Comparison of ENCODE assay signal across 1 cellular context in the genomic region with DNA sequence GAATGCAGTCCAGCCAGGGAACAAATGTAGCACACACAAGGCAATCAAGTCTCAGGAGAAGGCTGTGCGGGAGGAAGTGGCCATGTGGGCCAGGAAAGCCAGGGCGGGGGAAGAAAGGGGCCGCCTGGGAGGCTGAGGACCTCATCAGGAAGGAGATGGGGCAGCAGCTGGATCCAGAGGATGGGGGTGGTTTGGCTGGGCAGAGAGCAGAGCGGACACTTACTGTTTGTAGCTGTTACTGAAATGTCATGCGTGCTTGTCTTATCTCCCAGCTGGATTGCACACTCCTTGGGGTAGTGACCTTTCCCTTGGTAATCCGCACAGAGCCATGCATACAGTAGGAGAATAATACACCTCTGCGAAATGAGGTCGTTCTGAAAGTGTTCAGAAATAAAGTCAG.
A peak's percentile ranks its signal among the peaks of the same experiment; 100 is the strongest.
TF ChIP-seq lines count a peak whose summit lies in the region.

No MANE protein-coding gene starts in this region.

TF ChIP-seq in K562, 482 proteins besides CTCF, POLR2A, EP300 and RAD21 (continues in another document):
- TF ChIP-seq TAF9B (IDR thresholded peaks at IDR 0.05; ENCODE audit: partially characterized antibody) (peak; percentile 46), TBP (optimal IDR thresholded peaks at IDR 0.05; ENCODE audit: low read depth, low read length) (peak; percentile 45), KDM1A (IDR thresholded peaks at IDR 0.05) (peak; percentile 63 to 70; a peak in 3 of 4 replicates), DPF2 (IDR thresholded peaks at IDR 0.05) (peak; percentile 63), ADNP (tag; IDR thresholded peaks at IDR 0.05) (no peak), TAL1 (IDR thresholded peaks at IDR 0.05) (peak; percentile 49), SRSF1 (IDR thresholded peaks at IDR 0.05; ENCODE audit: low read depth, low read length) (no peak), MECOM (CRISPR knock-in tag; IDR thresholded peaks at IDR 0.05) (no peak), EHMT2 (IDR thresholded peaks at IDR 0.05) (no peak), NR2C1 (IDR thresholded peaks at IDR 0.05) (0 out of 2 replicates have a peak, but pooled peaks have one; percentile 49), NR2C1 (tag; IDR thresholded peaks at IDR 0.05) (no peak), PPARD (CRISPR knock-in tag; IDR thresholded peaks at IDR 0.05) (no peak), NFE2 (IDR thresholded peaks at IDR 0.05; ENCODE audit: low read depth) (no peak), TEAD4 (IDR thresholded peaks at IDR 0.05; ENCODE audit: low read length) (peak; percentile 56; the same call in 1 of the 2 replicates), TEAD4 (CRISPR knock-in tag; IDR thresholded peaks at IDR 0.05; ENCODE audit: borderline replicate concordance) (no peak), FOXA1 (IDR thresholded peaks at IDR 0.05; ENCODE audit: borderline replicate concordance) (no peak), SIRT6 (IDR thresholded peaks at IDR 0.05; ENCODE audit: low read depth, low read length) (no peak), RFX1 (IDR thresholded peaks at IDR 0.05) (no peak), HIVEP1 (CRISPR knock-in tag; IDR thresholded peaks at IDR 0.05) (no peak), THRAP3 (IDR thresholded peaks at IDR 0.05; ENCODE audit: borderline replicate concordance) (no peak), TCF3 (CRISPR knock-in tag; IDR thresholded peaks at IDR 0.05) (peak; percentile 34; the same call in 1 of the 2 replicates), TEAD1 (CRISPR knock-in tag; IDR thresholded peaks at IDR 0.05) (peak in 1 of 2 experiments; percentile 28; a peak in 1 of 4 replicates), GATAD2B (IDR thresholded peaks at IDR 0.05; ENCODE audit: borderline replicate concordance) (peak; percentile 41; the same call in 1 of the 2 replicates), COPS2 (conservative IDR thresholded peaks at IDR 0.05) (no peak), PCBP1 (IDR thresholded peaks at IDR 0.05; ENCODE audit: low read depth, low read length, poor library complexity, severe bottlenecking) (no peak), DACH1 (IDR thresholded peaks at IDR 0.05; ENCODE audit: partially characterized antibody) (peak; percentile 43), OTX1 (CRISPR knock-in tag; IDR thresholded peaks at IDR 0.05) (no peak), ZNF253 (CRISPR knock-in tag; conservative IDR thresholded peaks at IDR 0.05) (no peak), C11orf30 (IDR thresholded peaks at IDR 0.05; ENCODE audit: low read depth) (no peak), HMG20A (CRISPR knock-in tag; conservative IDR thresholded peaks at IDR 0.05) (no peak), BHLHE40 (IDR thresholded peaks at IDR 0.05; ENCODE audit: low read length) (peak; percentile 78), MAZ (CRISPR knock-in tag; conservative IDR thresholded peaks at IDR 0.05 in 1 of 2, IDR thresholded peaks at IDR 0.05 in 1 of 2) (peak in 1 of 2 experiments; percentile 38; a peak in 1 of 4 replicates), TAF1 (IDR thresholded peaks at IDR 0.05; ENCODE audit: control insufficient read depth, extremely low read depth, insufficient read depth, low read length, severe bottlenecking) (no peak), DNMT1 (IDR thresholded peaks at IDR 0.05) (no peak), SUPT5H (IDR thresholded peaks at IDR 0.05) (no peak), CTBP1 (IDR thresholded peaks at IDR 0.05; ENCODE audit: borderline replicate concordance) (peak; percentile 58; the same call in 1 of the 2 replicates), CBX8 (IDR thresholded peaks at IDR 0.05; ENCODE audit: borderline replicate concordance, extremely low read depth, low read depth, low read length, poor library complexity, severe bottlenecking) (no peak), RB1 (IDR thresholded peaks at IDR 0.05; ENCODE audit: low read depth) (no peak), ZNF224 (CRISPR knock-in tag; IDR thresholded peaks at IDR 0.05) (no peak), CBFA2T2 (conservative IDR thresholded peaks at IDR 0.05) (peak; percentile 61), SMARCC2 (IDR thresholded peaks at IDR 0.05; ENCODE audit: low read depth) (no peak), TCF7L2 (IDR thresholded peaks at IDR 0.05; ENCODE audit: low read depth, low read length) (no peak), ZNF507 (tag; conservative IDR thresholded peaks at IDR 0.05) (no peak), SPI1 (IDR thresholded peaks at IDR 0.05; ENCODE audit: borderline replicate concordance, low read depth, low read length) (peak; percentile 83; the same call in 1 of the 2 replicates), POLR2AphosphoS2 (IDR thresholded peaks at IDR 0.05; ENCODE audit: low read length) (no peak), KAT7 (CRISPR knock-in tag; IDR thresholded peaks at IDR 0.05; ENCODE audit: borderline replicate concordance) (no peak), SRF (CRISPR knock-in tag; IDR thresholded peaks at IDR 0.05) (no peak), CXXC5 (CRISPR knock-in tag; IDR thresholded peaks at IDR 0.05) (peak; percentile 73), ELF4 (CRISPR knock-in tag; IDR thresholded peaks at IDR 0.05) (no peak), CBX3 (IDR thresholded peaks at IDR 0.05; ENCODE audit: borderline replicate concordance in 1 of 2, low read length in 2 of 2) (no peak; a peak in 1 of 3 replicates), ZBTB1 (CRISPR knock-in tag; IDR thresholded peaks at IDR 0.05; ENCODE audit: borderline replicate concordance, low read depth) (no peak)
- TF ChIP-seq, protein P1, sequence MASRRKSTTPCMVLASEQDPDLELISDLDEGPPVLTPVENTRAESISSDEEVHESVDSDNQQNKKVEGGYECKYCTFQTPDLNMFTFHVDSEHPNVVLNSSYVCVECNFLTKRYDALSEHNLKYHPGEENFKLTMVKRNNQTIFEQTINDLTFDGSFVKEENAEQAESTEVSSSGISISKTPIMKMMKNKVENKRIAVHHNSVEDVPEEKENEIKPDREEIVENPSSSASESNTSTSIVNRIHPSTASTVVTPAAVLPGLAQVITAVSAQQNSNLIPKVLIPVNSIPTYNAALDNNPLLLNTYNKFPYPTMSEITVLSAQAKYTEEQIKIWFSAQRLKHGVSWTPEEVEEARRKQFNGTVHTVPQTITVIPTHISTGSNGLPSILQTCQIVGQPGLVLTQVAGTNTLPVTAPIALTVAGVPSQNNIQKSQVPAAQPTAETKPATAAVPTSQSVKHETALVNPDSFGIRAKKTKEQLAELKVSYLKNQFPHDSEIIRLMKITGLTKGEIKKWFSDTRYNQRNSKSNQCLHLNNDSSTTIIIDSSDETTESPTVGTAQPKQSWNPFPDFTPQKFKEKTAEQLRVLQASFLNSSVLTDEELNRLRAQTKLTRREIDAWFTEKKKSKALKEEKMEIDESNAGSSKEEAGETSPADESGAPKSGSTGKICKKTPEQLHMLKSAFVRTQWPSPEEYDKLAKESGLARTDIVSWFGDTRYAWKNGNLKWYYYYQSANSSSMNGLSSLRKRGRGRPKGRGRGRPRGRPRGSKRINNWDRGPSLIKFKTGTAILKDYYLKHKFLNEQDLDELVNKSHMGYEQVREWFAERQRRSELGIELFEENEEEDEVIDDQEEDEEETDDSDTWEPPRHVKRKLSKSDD (conservative IDR thresholded peaks at IDR 0.05; ENCODE audit: low read length): no peak
- TF ChIP-seq, protein P2, sequence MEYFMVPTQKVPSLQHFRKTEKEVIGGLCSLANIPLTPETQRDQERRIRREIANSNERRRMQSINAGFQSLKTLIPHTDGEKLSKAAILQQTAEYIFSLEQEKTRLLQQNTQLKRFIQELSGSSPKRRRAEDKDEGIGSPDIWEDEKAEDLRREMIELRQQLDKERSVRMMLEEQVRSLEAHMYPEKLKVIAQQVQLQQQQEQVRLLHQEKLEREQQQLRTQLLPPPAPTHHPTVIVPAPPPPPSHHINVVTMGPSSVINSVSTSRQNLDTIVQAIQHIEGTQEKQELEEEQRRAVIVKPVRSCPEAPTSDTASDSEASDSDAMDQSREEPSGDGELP (CRISPR knock-in tag; IDR thresholded peaks at IDR 0.05; ENCODE audit: borderline replicate concordance): peak; percentile 54
- TF ChIP-seq, protein P3, sequence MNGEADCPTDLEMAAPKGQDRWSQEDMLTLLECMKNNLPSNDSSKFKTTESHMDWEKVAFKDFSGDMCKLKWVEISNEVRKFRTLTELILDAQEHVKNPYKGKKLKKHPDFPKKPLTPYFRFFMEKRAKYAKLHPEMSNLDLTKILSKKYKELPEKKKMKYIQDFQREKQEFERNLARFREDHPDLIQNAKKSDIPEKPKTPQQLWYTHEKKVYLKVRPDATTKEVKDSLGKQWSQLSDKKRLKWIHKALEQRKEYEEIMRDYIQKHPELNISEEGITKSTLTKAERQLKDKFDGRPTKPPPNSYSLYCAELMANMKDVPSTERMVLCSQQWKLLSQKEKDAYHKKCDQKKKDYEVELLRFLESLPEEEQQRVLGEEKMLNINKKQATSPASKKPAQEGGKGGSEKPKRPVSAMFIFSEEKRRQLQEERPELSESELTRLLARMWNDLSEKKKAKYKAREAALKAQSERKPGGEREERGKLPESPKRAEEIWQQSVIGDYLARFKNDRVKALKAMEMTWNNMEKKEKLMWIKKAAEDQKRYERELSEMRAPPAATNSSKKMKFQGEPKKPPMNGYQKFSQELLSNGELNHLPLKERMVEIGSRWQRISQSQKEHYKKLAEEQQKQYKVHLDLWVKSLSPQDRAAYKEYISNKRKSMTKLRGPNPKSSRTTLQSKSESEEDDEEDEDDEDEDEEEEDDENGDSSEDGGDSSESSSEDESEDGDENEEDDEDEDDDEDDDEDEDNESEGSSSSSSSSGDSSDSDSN (IDR thresholded peaks at IDR 0.05; ENCODE audit: borderline replicate concordance in 1 of 2, low read depth in 2 of 2, low read length in 2 of 2): peak in 1 of 2 experiments; percentile 51; a peak in 1 of 4 replicates
- TF ChIP-seq, protein P4, sequence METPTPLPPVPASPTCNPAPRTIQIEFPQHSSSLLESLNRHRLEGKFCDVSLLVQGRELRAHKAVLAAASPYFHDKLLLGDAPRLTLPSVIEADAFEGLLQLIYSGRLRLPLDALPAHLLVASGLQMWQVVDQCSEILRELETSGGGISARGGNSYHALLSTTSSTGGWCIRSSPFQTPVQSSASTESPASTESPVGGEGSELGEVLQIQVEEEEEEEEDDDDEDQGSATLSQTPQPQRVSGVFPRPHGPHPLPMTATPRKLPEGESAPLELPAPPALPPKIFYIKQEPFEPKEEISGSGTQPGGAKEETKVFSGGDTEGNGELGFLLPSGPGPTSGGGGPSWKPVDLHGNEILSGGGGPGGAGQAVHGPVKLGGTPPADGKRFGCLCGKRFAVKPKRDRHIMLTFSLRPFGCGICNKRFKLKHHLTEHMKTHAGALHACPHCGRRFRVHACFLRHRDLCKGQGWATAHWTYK (CRISPR knock-in tag; IDR thresholded peaks at IDR 0.05): no peak
- TF ChIP-seq, protein P5, sequence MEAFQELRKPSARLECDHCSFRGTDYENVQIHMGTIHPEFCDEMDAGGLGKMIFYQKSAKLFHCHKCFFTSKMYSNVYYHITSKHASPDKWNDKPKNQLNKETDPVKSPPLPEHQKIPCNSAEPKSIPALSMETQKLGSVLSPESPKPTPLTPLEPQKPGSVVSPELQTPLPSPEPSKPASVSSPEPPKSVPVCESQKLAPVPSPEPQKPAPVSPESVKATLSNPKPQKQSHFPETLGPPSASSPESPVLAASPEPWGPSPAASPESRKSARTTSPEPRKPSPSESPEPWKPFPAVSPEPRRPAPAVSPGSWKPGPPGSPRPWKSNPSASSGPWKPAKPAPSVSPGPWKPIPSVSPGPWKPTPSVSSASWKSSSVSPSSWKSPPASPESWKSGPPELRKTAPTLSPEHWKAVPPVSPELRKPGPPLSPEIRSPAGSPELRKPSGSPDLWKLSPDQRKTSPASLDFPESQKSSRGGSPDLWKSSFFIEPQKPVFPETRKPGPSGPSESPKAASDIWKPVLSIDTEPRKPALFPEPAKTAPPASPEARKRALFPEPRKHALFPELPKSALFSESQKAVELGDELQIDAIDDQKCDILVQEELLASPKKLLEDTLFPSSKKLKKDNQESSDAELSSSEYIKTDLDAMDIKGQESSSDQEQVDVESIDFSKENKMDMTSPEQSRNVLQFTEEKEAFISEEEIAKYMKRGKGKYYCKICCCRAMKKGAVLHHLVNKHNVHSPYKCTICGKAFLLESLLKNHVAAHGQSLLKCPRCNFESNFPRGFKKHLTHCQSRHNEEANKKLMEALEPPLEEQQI (IDR thresholded peaks at IDR 0.05): no peak
- TF ChIP-seq, protein P6, sequence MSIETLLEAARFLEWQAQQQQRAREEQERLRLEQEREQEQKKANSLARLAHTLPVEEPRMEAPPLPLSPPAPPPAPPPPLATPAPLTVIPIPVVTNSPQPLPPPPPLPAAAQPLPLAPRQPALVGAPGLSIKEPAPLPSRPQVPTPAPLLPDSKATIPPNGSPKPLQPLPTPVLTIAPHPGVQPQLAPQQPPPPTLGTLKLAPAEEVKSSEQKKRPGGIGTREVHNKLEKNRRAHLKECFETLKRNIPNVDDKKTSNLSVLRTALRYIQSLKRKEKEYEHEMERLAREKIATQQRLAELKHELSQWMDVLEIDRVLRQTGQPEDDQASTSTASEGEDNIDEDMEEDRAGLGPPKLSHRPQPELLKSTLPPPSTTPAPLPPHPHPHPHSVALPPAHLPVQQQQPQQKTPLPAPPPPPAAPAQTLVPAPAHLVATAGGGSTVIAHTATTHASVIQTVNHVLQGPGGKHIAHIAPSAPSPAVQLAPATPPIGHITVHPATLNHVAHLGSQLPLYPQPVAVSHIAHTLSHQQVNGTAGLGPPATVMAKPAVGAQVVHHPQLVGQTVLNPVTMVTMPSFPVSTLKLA (conservative IDR thresholded peaks at IDR 0.05): no peak; a peak in 1 of 4 replicates
- TF ChIP-seq, protein P7, sequence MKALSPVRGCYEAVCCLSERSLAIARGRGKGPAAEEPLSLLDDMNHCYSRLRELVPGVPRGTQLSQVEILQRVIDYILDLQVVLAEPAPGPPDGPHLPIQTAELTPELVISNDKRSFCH (CRISPR knock-in tag; IDR thresholded peaks at IDR 0.05): no peak
- TF ChIP-seq, protein P7 (tag; IDR thresholded peaks at IDR 0.05): peak; percentile 97
- TF ChIP-seq, protein P8, sequence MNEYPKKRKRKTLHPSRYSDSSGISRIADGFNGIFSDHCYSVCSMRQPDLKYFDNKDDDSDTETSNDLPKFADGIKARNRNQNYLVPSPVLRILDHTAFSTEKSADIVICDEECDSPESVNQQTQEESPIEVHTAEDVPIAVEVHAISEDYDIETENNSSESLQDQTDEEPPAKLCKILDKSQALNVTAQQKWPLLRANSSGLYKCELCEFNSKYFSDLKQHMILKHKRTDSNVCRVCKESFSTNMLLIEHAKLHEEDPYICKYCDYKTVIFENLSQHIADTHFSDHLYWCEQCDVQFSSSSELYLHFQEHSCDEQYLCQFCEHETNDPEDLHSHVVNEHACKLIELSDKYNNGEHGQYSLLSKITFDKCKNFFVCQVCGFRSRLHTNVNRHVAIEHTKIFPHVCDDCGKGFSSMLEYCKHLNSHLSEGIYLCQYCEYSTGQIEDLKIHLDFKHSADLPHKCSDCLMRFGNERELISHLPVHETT (CRISPR knock-in tag; conservative IDR thresholded peaks at IDR 0.05 in 1 of 2, IDR thresholded peaks at IDR 0.05 in 1 of 2): no peak
